Comparison of ENCODE assay signal across 14 cellular contexts in the genomic region with DNA sequence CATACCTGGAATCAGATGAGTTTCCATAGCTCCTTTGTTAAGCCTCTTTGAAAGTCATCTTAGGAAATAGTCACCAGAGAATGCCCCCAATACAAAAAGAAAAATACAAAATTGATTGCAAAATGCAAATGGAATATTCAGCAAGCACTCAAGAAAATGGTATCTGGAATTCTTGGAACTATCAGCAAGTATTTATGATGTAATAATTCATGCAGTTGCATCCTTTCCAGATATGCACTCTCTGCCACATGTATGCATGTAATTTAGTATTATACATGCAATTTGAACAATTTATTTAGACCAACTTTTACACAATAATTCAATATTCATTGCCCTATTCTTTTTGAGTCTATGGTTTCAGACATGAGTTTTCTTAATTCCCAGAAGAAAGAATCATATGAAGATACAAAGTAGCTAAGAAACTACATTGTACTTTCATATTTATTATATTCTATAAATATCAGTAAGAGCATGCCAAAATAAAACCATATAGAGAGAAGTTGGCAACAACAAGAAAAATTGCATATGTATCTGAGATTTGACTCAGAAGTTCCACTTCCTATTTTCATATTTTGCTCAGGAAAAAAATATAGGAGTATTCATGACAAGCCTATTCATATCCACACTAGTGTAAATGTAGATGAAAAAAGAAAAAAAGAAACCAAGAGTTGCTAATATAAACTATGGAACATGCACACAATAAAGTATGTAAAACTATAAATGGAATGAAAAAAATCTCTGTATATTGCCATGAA.
"Had no signal": no experiment of that assay in that cellular context is flagged by ENCODE, and none has a peak within 500 bp of the region (broad histone marks: within the 10 kb centered on the region; RNA-seq: fewer than 3 reads in every experiment).

No MANE protein-coding gene starts in this region.

- FAIRE-seq: small intestine had no signal

- H3K79me2 ChIP-seq: parathyroid adenoma had no signal

- H2AFZ ChIP-seq: parathyroid adenoma had no signal

- H3K9ac ChIP-seq: parathyroid adenoma had no signal

- H3K4me3 ChIP-seq: lung, thyroid gland, uterus had no signal

- H3K36me3 ChIP-seq: brain microvascular endothelial cell, thyroid gland, uterus had no signal

- H3K9me3 ChIP-seq: thyroid gland, uterus had no signal

- DNase-seq: activated T-cell treated with anti-CD3 and anti-CD28 coated beads, Interleukin-2, amount 50 U/mL, for 1 hour; cerebellar nuclear complex; dermis blood vessel endothelial cell; erythroblast; foreskin keratinocyte; left cardiac atrium; midbrain; retina; small intestine; thyroid gland; uterus had no signal

- H3K4me1 ChIP-seq: foreskin keratinocyte, parathyroid adenoma, thyroid gland, uterus had no signal

- H3K27ac ChIP-seq: brain microvascular endothelial cell, foreskin keratinocyte, parathyroid adenoma, thyroid gland, uterus had no signal

- H3K27me3 ChIP-seq: brain microvascular endothelial cell, foreskin keratinocyte, thyroid gland, uterus had no signal
